In genomic region chr19:2716275-2716650, GRCh38 we compare ENCODE assay signal across 33 cellular contexts. TPM values are rescaled to one million over a fixed set of nuclear protein-coding genes. Genes with fewer than 3 reads are reported as not detected.
"Had no signal": no experiment of that assay in that cellular context is flagged by ENCODE, and none has a peak within 500 bp of the region (broad histone marks: within the 10 kb centered on the region; RNA-seq: fewer than 3 reads in every experiment).

No MANE protein-coding gene starts in this region.

- H3K36me3 Mint-ChIP-seq: activated CD4-positive, alpha-beta memory T cell treated with anti-CD3 and anti-CD28 coated beads for 36 hours had no signal

- H3K4me3 ChIP-seq: MG63, SJSA1 had no signal

- H3K27me3 Mint-ChIP-seq: activated B cell treated with CpG ODN at 0.5 μM for 24 hours had no signal

- DNase-seq: activated B cell treated with CpG ODN at 0.5 μM for 24 hours; activated CD4-positive, alpha-beta memory T cell treated with anti-CD3 and anti-CD28 coated beads for 36 hours; activated CD4-positive, alpha-beta T cell treated with anti-CD3 and anti-CD28 coated beads for 4 hours; activated CD4-positive, alpha-beta T cell treated with anti-CD3 and anti-CD28 coated beads, Interleukin-2, amount 50 U/mL, for 1 hour; activated CD4-positive, CD25-positive, alpha-beta regulatory T cell treated with anti-CD3 and anti-CD28 coated beads, Interleukin-2, amount 50 U/mL, for 72 hours; activated CD8-positive, alpha-beta memory T cell treated with anti-CD3 and anti-CD28 coated beads, Interleukin-2, amount 50 U/mL, for 4 hours; activated effector memory CD4-positive, alpha-beta T cell treated with Interleukin-2 at 50 U/mL for 16 hours; activated naive CD4-positive, alpha-beta T cell treated with anti-CD3 and anti-CD28 coated beads, Interleukin-2, amount 10 ng/mL, durations not matched to agents 7 days and 5 days; activated T-cell treated with anti-CD3 and anti-CD28 coated beads for 4 hours; activated T-cell treated with anti-CD3 and anti-CD28 coated beads, Interleukin-2, amount 50 U/mL, for 4 hours; amniotic stem cell; aorta; brain microvascular endothelial cell; Kasumi-1; KG1; MG63; NCI-H1048; NCI-H1105 treated with DMSO at 0.1 percent for 48 hours; NCI-H1436 treated with DMSO at 0.1 percent for 48 hours; NCI-H1694 treated with DMSO at 0.1 percent for 48 hours; NCI-H2029; NCI-H345; NCI-H524 treated with DMSO at 0.1 percent for 48 hours; SHP77 treated with DMSO at 0.1 percent for 48 hours; SW 1271; T-helper 1 cell; T-helper 2 cell; T-helper 9 cell had no signal

- H3K4me3 Mint-ChIP-seq: activated B cell treated with CpG ODN at 0.5 μM for 24 hours; activated CD4-positive, alpha-beta memory T cell treated with anti-CD3 and anti-CD28 coated beads for 36 hours; activated naive CD4-positive, alpha-beta T cell treated with anti-CD3 and anti-CD28 coated beads, Interleukin-2, amount 10 ng/mL, durations not matched to agents 7 days and 5 days; activated naive CD8-positive, alpha-beta T cell; activated T-cell treated with anti-CD3 and anti-CD28 coated beads, Interleukin-2, amount 50 U/mL, for 4 hours had no signal

- H3K27me3 ChIP-seq: MG63 had no signal

- H3K27ac Mint-ChIP-seq: activated B cell treated with CpG ODN at 0.5 μM for 24 hours; activated CD4-positive, alpha-beta memory T cell treated with anti-CD3 and anti-CD28 coated beads for 36 hours; activated naive CD4-positive, alpha-beta T cell treated with anti-CD3 and anti-CD28 coated beads, Interleukin-2, amount 10 ng/mL, durations not matched to agents 7 days and 5 days; activated naive CD8-positive, alpha-beta T cell had no signal

- H3K9me3 ChIP-seq: MG63 had no signal

- H3K27ac ChIP-seq: brain microvascular endothelial cell, SJSA1, VCaP had no signal

- ATAC-seq: activated T-cell treated with anti-CD3 and anti-CD28 coated beads, Interleukin-2, amount 50 U/mL, for 4 hours; Panc1 had no signal

- H3K36me3 ChIP-seq: brain microvascular endothelial cell, SJSA1 had no signal

- H3K4me1 ChIP-seq: SJSA1 had no signal

RNA-seq across cellular contexts. Expression of gene DIRAS1, which starts 4.9 kb away (rescaled TPM):
- total RNA-seq: SJSA1 had no signal

RNA-seq across cellular contexts. Expression of gene GNG7, which starts 13.8 kb away (rescaled TPM):
- total RNA-seq: NCI-H460 had no signal
